8 cellular contexts compared by ENCODE assay signal in genomic region chr10:43403911-43404674, GRCh38. TPM values are rescaled to one million over a fixed set of nuclear protein-coding genes. Genes with fewer than 3 reads are reported as not detected.
DNase-seq lines count a peak whose midpoint lies in the region; ATAC-seq lines count a peak whose summit lies in the region.

No MANE protein-coding gene starts in this region.

- H3K27ac ChIP-seq in CD8-positive, alpha-beta memory T cell (ENCODE audit: low read depth, low read length): peak overlapping the region; percentile 100
- 0 out of 2 replicates have a peak overlapping the region, but pooled peaks have one; percentile 14 for H3K27ac ChIP-seq in HUES64 (ENCODE audit: low read depth, low read length)

- POLR2A ChIA-PET in CD8-positive, alpha-beta memory T cell (lab: Charles Lee): interaction anchor here (0.7 to 1.1 kb wide), 4 partner anchors 19 to 266 kb away, joined by 3 to 6 read pairs (median 5); partner anchors contain the start of gene CSGALNACT2

- peaks cover 57 to 69% (median 62%) of the 10 kb centered on the region in 3 donors for H3K4me1 Mint-ChIP-seq in CD8-positive, alpha-beta memory T cell
- peaks cover 57% of the 10 kb centered on the region for H3K4me1 Mint-ChIP-seq in activated naive CD8-positive, alpha-beta T cell treated with anti-CD3 and anti-CD28 coated beads for 36 hours
- peaks cover 37 to 56% of the 10 kb centered on the region in 2 donors for H3K4me1 Mint-ChIP-seq in natural killer cell treated with Interleukin-12 subunit alpha and Interleukin-12 subunit beta and Interleukin-15 and Interleukin-18, amount 100 ng/mL, for 72 hours (ENCODE audit: low read depth in 2 of 2)

- DNase-seq in CD8-positive, alpha-beta memory T cell: no peak
- DNase-seq in activated naive CD8-positive, alpha-beta T cell treated with anti-CD3 and anti-CD28 coated beads for 36 hours: no peak
- DNase-seq in natural killer cell treated with Interleukin-12 subunit alpha and Interleukin-12 subunit beta and Interleukin-15 and Interleukin-18, amount 100 ng/mL, for 72 hours (ENCODE audit: low spot score): no peak

- no peaks in the 10 kb centered on the region for H3K9me3 ChIP-seq in CD8-positive, alpha-beta memory T cell (ENCODE audit: low read length)
- no peaks in the 10 kb centered on the region for H3K9me3 ChIP-seq in HUES64 (ENCODE audit: insufficient read depth, low read depth, low read length)

- H3K27me3 ChIP-seq in CD8-positive, alpha-beta memory T cell (ENCODE audit: insufficient read depth, low read length, poor library complexity, severe bottlenecking): no peaks in the 10 kb centered on the region
- no peaks in the 10 kb centered on the region for H3K27me3 ChIP-seq in HUES64 (ENCODE audit: insufficient read depth, low read length)

- peak overlapping the region; percentile 82 to 100 (median 90) for H3K4me3 Mint-ChIP-seq in CD8-positive, alpha-beta memory T cell
- H3K4me3 Mint-ChIP-seq in activated naive CD8-positive, alpha-beta T cell treated with anti-CD3 and anti-CD28 coated beads for 36 hours: peak overlapping the region; percentile 87
- H3K4me3 Mint-ChIP-seq in natural killer cell treated with Interleukin-12 subunit alpha and Interleukin-12 subunit beta and Interleukin-15 and Interleukin-18, amount 100 ng/mL, for 72 hours: peak overlapping the region; percentile 94

- H3K9me3 Mint-ChIP-seq in CD8-positive, alpha-beta memory T cell: no peaks in the 10 kb centered on the region
- H3K9me3 Mint-ChIP-seq in activated naive CD8-positive, alpha-beta T cell treated with anti-CD3 and anti-CD28 coated beads for 36 hours: no peaks in the 10 kb centered on the region
- no peaks in the 10 kb centered on the region for H3K9me3 Mint-ChIP-seq in natural killer cell treated with Interleukin-12 subunit alpha and Interleukin-12 subunit beta and Interleukin-15 and Interleukin-18, amount 100 ng/mL, for 72 hours

- H3K27me3 Mint-ChIP-seq in CD8-positive, alpha-beta memory T cell: peaks cover 0 to 2% of the 10 kb centered on the region in 2 donors
- H3K27me3 Mint-ChIP-seq in activated naive CD8-positive, alpha-beta T cell treated with anti-CD3 and anti-CD28 coated beads for 36 hours: peaks cover 3% of the 10 kb centered on the region
- H3K27me3 Mint-ChIP-seq in natural killer cell treated with Interleukin-12 subunit alpha and Interleukin-12 subunit beta and Interleukin-15 and Interleukin-18, amount 100 ng/mL, for 72 hours: no peaks in the 10 kb centered on the region

- CTCF ChIA-PET in CD8-positive, alpha-beta memory T cell (lab: Charles Lee): interaction anchor here (1.0 kb wide), 1 partner anchor 45 kb away, joined by 3 read pairs; no protein-coding TSS in a partner anchor

- H3K36me3 Mint-ChIP-seq in CD8-positive, alpha-beta memory T cell: peaks cover 0 to 49% (median 10%) of the 10 kb centered on the region in 3 donors
- H3K36me3 Mint-ChIP-seq in activated naive CD8-positive, alpha-beta T cell treated with anti-CD3 and anti-CD28 coated beads for 36 hours: peaks cover 84% of the 10 kb centered on the region
- H3K36me3 Mint-ChIP-seq in natural killer cell treated with Interleukin-12 subunit alpha and Interleukin-12 subunit beta and Interleukin-15 and Interleukin-18, amount 100 ng/mL, for 72 hours: peaks cover 28% of the 10 kb centered on the region

- peaks cover 68% of the 10 kb centered on the region for H3K4me1 ChIP-seq in CD8-positive, alpha-beta memory T cell (ENCODE audit: insufficient read depth, low read length)
- peaks cover 56% of the 10 kb centered on the region for H3K4me1 ChIP-seq in HUES64 (ENCODE audit: insufficient read depth, low read length)

- H3K4me3 ChIP-seq in CD8-positive, alpha-beta memory T cell (ENCODE audit: low read length): peak overlapping the region; percentile 57
- H3K4me3 ChIP-seq in HUES64 (ENCODE audit: low read length): 0 out of 2 replicates have a peak overlapping the region, but pooled peaks have one; percentile 24

- WGBS in HUES64: 83% methylated on average over 10 of the region's 13 CpGs

- ATAC-seq in natural killer cell treated with Interleukin-12 subunit alpha and Interleukin-12 subunit beta and Interleukin-15 and Interleukin-18, amount 100 ng/mL, for 72 hours: no peak
- ATAC-seq in HG02642 (IDR thresholded peaks at IDR 0.05; ENCODE audit: poor library complexity, unreplicated experiment): no peak
- no peak for ATAC-seq in GM18519 (IDR thresholded peaks at IDR 0.05; ENCODE audit: low FRiP score, unreplicated experiment)
- ATAC-seq in HG03442 (IDR thresholded peaks at IDR 0.05; ENCODE audit: unreplicated experiment): no peak
- no peak for ATAC-seq in HG02981 (IDR thresholded peaks at IDR 0.05; ENCODE audit: unreplicated experiment)

- peak overlapping the region; percentile 89 to 99 (median 96) for H3K27ac Mint-ChIP-seq in CD8-positive, alpha-beta memory T cell
- H3K27ac Mint-ChIP-seq in activated naive CD8-positive, alpha-beta T cell treated with anti-CD3 and anti-CD28 coated beads for 36 hours: peak overlapping the region; percentile 86
- peak overlapping the region; percentile 88 to 92 for H3K27ac Mint-ChIP-seq in natural killer cell treated with Interleukin-12 subunit alpha and Interleukin-12 subunit beta and Interleukin-15 and Interleukin-18, amount 100 ng/mL, for 72 hours

- no peaks in the 10 kb centered on the region for H3K36me3 ChIP-seq in CD8-positive, alpha-beta memory T cell (ENCODE audit: insufficient read depth, low read length)
- peaks cover 28% of the 10 kb centered on the region for H3K36me3 ChIP-seq in HUES64 (ENCODE audit: insufficient read depth, low read length)

- H3K9ac ChIP-seq in HUES64 (ENCODE audit: low read depth, low read length): no peak overlapping the region

RNA-seq across cellular contexts. Expression of gene HNRNPF, which starts 4.9 kb away (rescaled TPM):
- 100 to 1,000 TPM; 562 to 566 TPM for total RNA-seq in CD8-positive, alpha-beta memory T cell
- polyA plus RNA-seq in CD8-positive, alpha-beta memory T cell: 261 TPM
- 295 TPM for polyA plus RNA-seq in HUES64 (2013, experiment 1 of 2)
- polyA plus RNA-seq in HUES64 (2013, experiment 2 of 2): 272 TPM
- total RNA-seq in activated naive CD8-positive, alpha-beta T cell treated with anti-CD3 and anti-CD28 coated beads for 36 hours: 100 to 1,000 TPM; 530 to 544 TPM
- total RNA-seq in natural killer cell treated with Interleukin-12 subunit alpha and Interleukin-12 subunit beta and Interleukin-15 and Interleukin-18, amount 100 ng/mL, for 72 hours: 100 to 1,000 TPM; 340 to 514 TPM

RNA-seq across cellular contexts. Expression of gene FXYD4, which starts 32.7 kb away (rescaled TPM):
- not detected for total RNA-seq in CD8-positive, alpha-beta memory T cell
- not detected for polyA plus RNA-seq in CD8-positive, alpha-beta memory T cell
- not detected for polyA plus RNA-seq in HUES64 (2013, experiment 1 of 2)
- not detected for polyA plus RNA-seq in HUES64 (2013, experiment 2 of 2)
- total RNA-seq in activated naive CD8-positive, alpha-beta T cell treated with anti-CD3 and anti-CD28 coated beads for 36 hours: not detected
- total RNA-seq in natural killer cell treated with Interleukin-12 subunit alpha and Interleukin-12 subunit beta and Interleukin-15 and Interleukin-18, amount 100 ng/mL, for 72 hours: not detected

RNA-seq across cellular contexts. Expression of gene ZNF487, which starts 32.8 kb away (rescaled TPM):
- 1 to 10 TPM; 1.5 to 4.2 TPM for total RNA-seq in CD8-positive, alpha-beta memory T cell
- 7.9 TPM for polyA plus RNA-seq in CD8-positive, alpha-beta memory T cell
- 1.7 TPM for polyA plus RNA-seq in HUES64 (2013, experiment 1 of 2)
- 2.5 TPM for polyA plus RNA-seq in HUES64 (2013, experiment 2 of 2)
- total RNA-seq in activated naive CD8-positive, alpha-beta T cell treated with anti-CD3 and anti-CD28 coated beads for 36 hours: 1 to 10 TPM; 2.4 to 2.9 TPM
- 1 to 10 TPM; 3.5 to 5.7 TPM for total RNA-seq in natural killer cell treated with Interleukin-12 subunit alpha and Interleukin-12 subunit beta and Interleukin-15 and Interleukin-18, amount 100 ng/mL, for 72 hours
